1 cellular context compared by ENCODE assay signal in genomic region chr6:168332020-168332419, GRCh38.
TF ChIP-seq lines count a peak whose summit lies in the region.

No MANE protein-coding gene starts in this region.

TF ChIP-seq in neural cell, 6 proteins besides CTCF, POLR2A, EP300 and RAD21:
- TF ChIP-seq MXI1 (conservative IDR thresholded peaks at IDR 0.05; ENCODE audit: poor library complexity, severe bottlenecking) (no peak), EZH2 (IDR thresholded peaks at IDR 0.05; ENCODE audit: borderline replicate concordance, insufficient read depth, low read length, poor library complexity, severe bottlenecking) (no peak), POLR2AphosphoS5 (IDR thresholded peaks at IDR 0.05) (peak; percentile 39), SMC3 (conservative IDR thresholded peaks at IDR 0.05; ENCODE audit: poor library complexity) (no peak), REST (IDR thresholded peaks at IDR 0.05; ENCODE audit: borderline replicate concordance) (no peak), TAF1 (IDR thresholded peaks at IDR 0.05; ENCODE audit: low read depth) (no peak)
